In the genomic region with DNA sequence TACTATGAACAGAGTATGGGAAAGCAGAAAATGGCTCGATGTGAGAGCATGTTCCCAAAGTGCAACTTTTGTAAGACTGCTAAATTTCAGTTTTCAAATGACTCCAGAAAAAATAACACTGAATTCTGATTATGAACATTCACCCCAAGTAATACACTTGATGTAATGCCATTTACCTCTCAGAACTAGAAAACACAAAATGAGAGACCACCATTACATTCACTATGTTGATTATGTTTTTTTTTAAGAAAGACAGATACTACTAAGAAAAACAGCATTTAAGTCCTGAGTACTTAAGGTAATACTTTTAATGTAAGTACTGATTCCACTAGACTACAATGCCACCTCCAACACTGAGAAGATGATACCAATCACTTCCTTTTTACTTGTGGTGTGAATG, we compare ENCODE assay signal across 1 cellular context.
TF ChIP-seq lines count a peak whose summit lies in the region.

No MANE protein-coding gene starts in this region.

TF ChIP-seq in K562, 482 proteins besides CTCF, POLR2A, EP300 and RAD21:
- no peak for TF ChIP-seq JUND (IDR thresholded peaks at IDR 0.05; ENCODE audit: borderline replicate concordance, low read depth, low read length)
- no peak for TF ChIP-seq JUND (tag; IDR thresholded peaks at IDR 0.05; ENCODE audit: borderline replicate concordance, low read depth, low read length)
- no peak for TF ChIP-seq TFAM (CRISPR knock-in tag; conservative IDR thresholded peaks at IDR 0.05)
- TF ChIP-seq, protein P1, sequence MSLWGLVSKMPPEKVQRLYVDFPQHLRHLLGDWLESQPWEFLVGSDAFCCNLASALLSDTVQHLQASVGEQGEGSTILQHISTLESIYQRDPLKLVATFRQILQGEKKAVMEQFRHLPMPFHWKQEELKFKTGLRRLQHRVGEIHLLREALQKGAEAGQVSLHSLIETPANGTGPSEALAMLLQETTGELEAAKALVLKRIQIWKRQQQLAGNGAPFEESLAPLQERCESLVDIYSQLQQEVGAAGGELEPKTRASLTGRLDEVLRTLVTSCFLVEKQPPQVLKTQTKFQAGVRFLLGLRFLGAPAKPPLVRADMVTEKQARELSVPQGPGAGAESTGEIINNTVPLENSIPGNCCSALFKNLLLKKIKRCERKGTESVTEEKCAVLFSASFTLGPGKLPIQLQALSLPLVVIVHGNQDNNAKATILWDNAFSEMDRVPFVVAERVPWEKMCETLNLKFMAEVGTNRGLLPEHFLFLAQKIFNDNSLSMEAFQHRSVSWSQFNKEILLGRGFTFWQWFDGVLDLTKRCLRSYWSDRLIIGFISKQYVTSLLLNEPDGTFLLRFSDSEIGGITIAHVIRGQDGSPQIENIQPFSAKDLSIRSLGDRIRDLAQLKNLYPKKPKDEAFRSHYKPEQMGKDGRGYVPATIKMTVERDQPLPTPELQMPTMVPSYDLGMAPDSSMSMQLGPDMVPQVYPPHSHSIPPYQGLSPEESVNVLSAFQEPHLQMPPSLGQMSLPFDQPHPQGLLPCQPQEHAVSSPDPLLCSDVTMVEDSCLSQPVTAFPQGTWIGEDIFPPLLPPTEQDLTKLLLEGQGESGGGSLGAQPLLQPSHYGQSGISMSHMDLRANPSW (CRISPR knock-in tag; IDR thresholded peaks at IDR 0.05): no peak
- TF ChIP-seq XRCC4 (IDR thresholded peaks at IDR 0.05; ENCODE audit: extremely low read depth, insufficient read depth, insufficient read length): no peak
